ENCODE assay signal across 17 cellular contexts in genomic region chr7:157545681-157546060, GRCh38.
"Had no signal": no experiment of that assay in that cellular context is flagged by ENCODE, and none has a peak within 500 bp of the region (broad histone marks: within the 10 kb centered on the region; RNA-seq: fewer than 3 reads in every experiment).

No MANE protein-coding gene starts in this region.

- DNase-seq: cerebellar nuclear complex; colonic mucosa; dermis blood vessel endothelial cell; esophagus squamous epithelium; foreskin fibroblast; immature natural killer cell; mammary epithelial cell; naive thymus-derived CD4-positive, alpha-beta T cell; occipital lobe; stimulated activated CD4-positive, alpha-beta T cell treated with anti-CD3 and anti-CD28 coated beads, Interleukin-15, amount 100 ng/mL, for 24 hours; stimulated activated CD4-positive, alpha-beta T cell treated with anti-CD3 and anti-CD28 coated beads, Interleukin-1b, Interleukin-23, amount 100 ng/mL, for 48 hours; stimulated activated CD4-positive, alpha-beta T cell treated with anti-CD3 and anti-CD28 coated beads, Interleukin-4, amount 100 ng/mL, for 24 hours; stimulated activated naive CD8-positive, alpha-beta T cell treated with anti-CD3 and anti-CD28 coated beads, Interleukin-15, amount 100 ng/mL, for 72 hours; testis; transverse colon had no signal

- H3K4me1 Mint-ChIP-seq: immature natural killer cell had no signal

- H3K4me3 Mint-ChIP-seq: immature natural killer cell; stimulated activated memory B cell treated with anti-CD40 and anti-IgM and Interleukin-4, amounts not matched to agents 10 μg/mL and 1 μg/mL and 100 μg/mL, for 72 hours; stimulated activated naive CD8-positive, alpha-beta T cell treated with anti-CD3 and anti-CD28 coated beads, Interleukin-15, amount 100 ng/mL, for 72 hours had no signal

- H3K9me3 Mint-ChIP-seq: immature natural killer cell had no signal

- H3K27me3 Mint-ChIP-seq: naive thymus-derived CD4-positive, alpha-beta T cell; stimulated activated memory B cell treated with anti-CD40 and anti-IgM and Interleukin-4, amounts not matched to agents 10 μg/mL and 1 μg/mL and 100 μg/mL, for 72 hours; stimulated activated naive CD8-positive, alpha-beta T cell treated with anti-CD3 and anti-CD28 coated beads, Interleukin-15, amount 100 ng/mL, for 72 hours had no signal

- ATAC-seq: gastroesophageal sphincter had no signal

- H3K27ac Mint-ChIP-seq: stimulated activated memory B cell treated with anti-CD40 and anti-IgM and Interleukin-4, amounts not matched to agents 10 μg/mL and 1 μg/mL and 100 μg/mL, for 72 hours; stimulated activated naive CD8-positive, alpha-beta T cell treated with anti-CD3 and anti-CD28 coated beads, Interleukin-15, amount 100 ng/mL, for 72 hours had no signal
